In genomic region chr17:42865638-42866094, GRCh38 we compare ENCODE assay signal across 1 cellular context.
TF ChIP-seq lines count a peak whose summit lies in the region.

No MANE protein-coding gene starts in this region.

TF ChIP-seq in HepG2, 621 proteins besides CTCF, POLR2A, EP300 and RAD21 (continued from another document and continues in another):
- TF ChIP-seq ZNF414 (CRISPR knock-in tag; IDR thresholded peaks at IDR 0.05) (peak; percentile 73; the same call in 1 of the 2 replicates), AHR (CRISPR knock-in tag; IDR thresholded peaks at IDR 0.05) (no peak), ZBTB10 (CRISPR knock-in tag; IDR thresholded peaks at IDR 0.05; ENCODE audit: borderline replicate concordance) (no peak), ZNF207 (IDR thresholded peaks at IDR 0.05; ENCODE audit: borderline replicate concordance) (no peak), SKIL (CRISPR knock-in tag; IDR thresholded peaks at IDR 0.05; ENCODE audit: borderline replicate concordance) (peak; percentile 91; the same call in 1 of the 2 replicates), HNF4A (CRISPR knock-in tag; IDR thresholded peaks at IDR 0.05) (peak; percentile 85), ZSCAN5A (CRISPR knock-in tag; IDR thresholded peaks at IDR 0.05; ENCODE audit: borderline replicate concordance) (no peak), ZNF710 (CRISPR knock-in tag; IDR thresholded peaks at IDR 0.05; ENCODE audit: borderline replicate concordance) (peak; percentile 83; the same call in 1 of the 2 replicates), HCFC1 (IDR thresholded peaks at IDR 0.05; ENCODE audit: low read depth, low read length) (no peak), TRAFD1 (CRISPR knock-in tag; IDR thresholded peaks at IDR 0.05; ENCODE audit: borderline replicate concordance) (no peak), RELA (CRISPR knock-in tag; IDR thresholded peaks at IDR 0.05) (no peak), NR1H2 (CRISPR knock-in tag; IDR thresholded peaks at IDR 0.05; ENCODE audit: borderline replicate concordance, low read depth) (peak; percentile 89; the same call in 1 of the 2 replicates), ZNF235 (CRISPR knock-in tag; IDR thresholded peaks at IDR 0.05; ENCODE audit: borderline replicate concordance) (no peak), STAG1 (CRISPR knock-in tag; IDR thresholded peaks at IDR 0.05) (no peak), ZNF552 (CRISPR knock-in tag; IDR thresholded peaks at IDR 0.05; ENCODE audit: borderline replicate concordance) (0 out of 2 replicates have a peak, but pooled peaks have one; percentile 19), DNMT1 (CRISPR knock-in tag; IDR thresholded peaks at IDR 0.05) (0 out of 2 replicates have a peak, but pooled peaks have one; percentile 58), ZNF607 (CRISPR knock-in tag; IDR thresholded peaks at IDR 0.05; ENCODE audit: borderline replicate concordance) (peak; percentile 50; the same call in 1 of the 2 replicates), ZSCAN31 (CRISPR knock-in tag; IDR thresholded peaks at IDR 0.05; ENCODE audit: low read depth) (peak; percentile 59; the same call in 1 of the 2 replicates), ZNF670 (CRISPR knock-in tag; IDR thresholded peaks at IDR 0.05; ENCODE audit: borderline replicate concordance) (no peak), ZNF570 (CRISPR knock-in tag; IDR thresholded peaks at IDR 0.05; ENCODE audit: borderline replicate concordance) (no peak), SRSF4 (IDR thresholded peaks at IDR 0.05; ENCODE audit: low read depth, low read length, poor library complexity, severe bottlenecking) (no peak), ZNF790 (CRISPR knock-in tag; IDR thresholded peaks at IDR 0.05; ENCODE audit: borderline replicate concordance) (no peak), ARID2 (CRISPR knock-in tag; IDR thresholded peaks at IDR 0.05; ENCODE audit: borderline replicate concordance) (no peak), TFDP1 (CRISPR knock-in tag; IDR thresholded peaks at IDR 0.05; ENCODE audit: borderline replicate concordance) (0 out of 2 replicates have a peak, but pooled peaks have one; percentile 35), ZBTB7B (CRISPR knock-in tag; IDR thresholded peaks at IDR 0.05) (peak; percentile 60; the same call in 1 of the 2 replicates), HMGXB4 (CRISPR knock-in tag; IDR thresholded peaks at IDR 0.05; ENCODE audit: borderline replicate concordance in 1 of 2, low read depth in 1 of 2) (peak in 1 of 2 experiments; percentile 37; a peak in 1 of 4 replicates), CBX1 (IDR thresholded peaks at IDR 0.05; ENCODE audit: low read depth) (no peak), ZNF33B (CRISPR knock-in tag; IDR thresholded peaks at IDR 0.05) (no peak), ZNF17 (CRISPR knock-in tag; IDR thresholded peaks at IDR 0.05) (no peak), HINFP (CRISPR knock-in tag; IDR thresholded peaks at IDR 0.05; ENCODE audit: low read depth) (no peak; the same call in 1 of the 2 replicates), RXRA (CRISPR knock-in tag; IDR thresholded peaks at IDR 0.05) (peak; percentile 95), SOX13 (IDR thresholded peaks at IDR 0.05) (0 out of 2 replicates have a peak, but pooled peaks have one; percentile 12), SOX13 (CRISPR knock-in tag; conservative IDR thresholded peaks at IDR 0.05 in 1 of 2, IDR thresholded peaks at IDR 0.05 in 1 of 2) (peak in 1 of 2 experiments; percentile 81; a peak in 2 of 4 replicates), PHF20 (CRISPR knock-in tag; IDR thresholded peaks at IDR 0.05) (no peak), ATM (IDR thresholded peaks at IDR 0.05; ENCODE audit: borderline replicate concordance) (no peak), ZNF121 (CRISPR knock-in tag; IDR thresholded peaks at IDR 0.05) (no peak), ZNF44 (CRISPR knock-in tag; IDR thresholded peaks at IDR 0.05) (no peak), ZNF281 (CRISPR knock-in tag; IDR thresholded peaks at IDR 0.05; ENCODE audit: borderline replicate concordance) (0 out of 2 replicates have a peak, but pooled peaks have one; percentile 7), ZNF350 (CRISPR knock-in tag; IDR thresholded peaks at IDR 0.05; ENCODE audit: borderline replicate concordance, low read depth) (no peak), NR2F2 (IDR thresholded peaks at IDR 0.05; ENCODE audit: borderline replicate concordance, low read depth) (peak; percentile 97), DRAP1 (CRISPR knock-in tag; IDR thresholded peaks at IDR 0.05) (0 out of 2 replicates have a peak, but pooled peaks have one; percentile 14), SNAI1 (CRISPR knock-in tag; IDR thresholded peaks at IDR 0.05; ENCODE audit: borderline replicate concordance) (0 out of 2 replicates have a peak, but pooled peaks have one; percentile 26), ZNF230 (CRISPR knock-in tag; IDR thresholded peaks at IDR 0.05) (no peak)
